ENCODE assay signal across 9 cellular contexts in genomic region chr6:132354517-132355167, GRCh38. TPM values are rescaled to one million over a fixed set of nuclear protein-coding genes. Genes with fewer than 3 reads are reported as not detected.
DNase-seq lines count a peak whose midpoint lies in the region; ATAC-seq, FAIRE-seq and TF ChIP-seq lines count a peak whose summit lies in the region.
"Had no signal": no experiment of that assay in that cellular context is flagged by ENCODE, and none has a peak within 500 bp of the region (broad histone marks: within the 10 kb centered on the region; RNA-seq: fewer than 3 reads in every experiment).

No MANE protein-coding gene starts in this region.

- H3K79me2 ChIP-seq in GM12878 (ENCODE audit: control insufficient read depth, insufficient read depth, low read length) = no peaks in the 10 kb centered on the region

- H2AFZ ChIP-seq in GM12878 (ENCODE audit: control insufficient read depth, low read depth, low read length) = peak overlapping the region; percentile 48

- H3K27me3 ChIP-seq in GM12878 (replicated peaks in 1 of 2; ENCODE audit: control insufficient read depth in 2 of 2, insufficient read depth in 2 of 2, low read length in 1 of 2) = no peaks in the 10 kb centered on the region
- H3K27me3 ChIP-seq: heart right ventricle had no signal

- RAD21 ChIA-PET in GM12878 (lab: Charles Lee; ENCODE audit: unreplicated experiment) = interaction anchor here (1.0 to 1.5 kb wide), 3 partner anchors 9 to 142 kb away, joined by 3 to 4 read pairs (median 3); no protein-coding TSS in a partner anchor

- H3K4me1 ChIP-seq in GM12878 (ENCODE audit: control insufficient read depth, insufficient read depth, low read length) = peaks cover 14% of the 10 kb centered on the region

- ATAC-seq in GM21529 (IDR thresholded peaks at IDR 0.05; ENCODE audit: unreplicated experiment) (peak; percentile 64), GM12878 (peak; percentile 35; the same call in 2 of the 3 replicates), HG03095 (IDR thresholded peaks at IDR 0.05; ENCODE audit: unreplicated experiment) (no peak)
- ATAC-seq: heart right ventricle had no signal

- H3K9me3 ChIP-seq in GM12878 (replicated peaks; ENCODE audit: control insufficient read depth, insufficient read depth, low read length) = peaks cover 14% of the 10 kb centered on the region; the same call in 2 of the 3 replicates
- H3K9me3 ChIP-seq: heart right ventricle, thoracic aorta had no signal

- H4K20me1 ChIP-seq in GM12878 (ENCODE audit: control insufficient read depth, insufficient read depth) = no peaks in the 10 kb centered on the region

- CTCF ChIA-PET in GM12878 (lab: Yijun Ruan, JAX) = interaction anchor here (0.9 to 2.1 kb wide), 4 partner anchors 9 to 727 kb away, joined by 3 to 5 read pairs (median 4); partner anchors contain the start of gene MED23

- TF ChIP-seq CTCF in GM12878 (IDR thresholded peaks at IDR 0.05 in 2 of 3, conservative IDR thresholded peaks at IDR 0.05 in 1 of 3; ENCODE audit: control insufficient read depth in 2 of 3, extremely low read depth in 1 of 3, insufficient read depth in 1 of 3, low read depth in 3 of 3, low read length in 3 of 3) = no peak

- no peak for TF ChIP-seq RAD21 in GM12878 (IDR thresholded peaks at IDR 0.05; ENCODE audit: insufficient read depth, low read depth, low read length)

- no TSS peak for BruUV-seq in GM12878 (replicated peaks; lab: Mats Ljungman, UMichigan)

- peak; percentile 7 for FAIRE-seq in GM12878 (lab: Jason Lieb, UNC)

- WGBS in GM12878 (ENCODE audit: insufficient coverage, insufficient replicate concordance, low lambda C conversion rate, missing lambda C conversion rate) = 21% methylated on average over 7 of the region's 7 CpGs

- no peak overlapping the region for H3K4me2 ChIP-seq in GM12878 (ENCODE audit: control insufficient read depth, insufficient read depth)

- no peak for TF ChIP-seq POLR2A in GM12878 (IDR thresholded peaks at IDR 0.05; ENCODE audit: low read depth, low read length)

- SMC1A ChIA-PET in GM12878 (lab: Charles Lee; ENCODE audit: uncharacterized antibody, unreplicated experiment) = interaction anchor here (1.0 to 1.9 kb wide), 3 partner anchors 9 to 19 kb away, joined by 3 to 8 read pairs (median 5); no protein-coding TSS in a partner anchor

- peak overlapping the region; percentile 44 for H3K27ac ChIP-seq in GM12878 (ENCODE audit: control insufficient read depth, insufficient read depth)
- H3K27ac ChIP-seq: heart right ventricle, thoracic aorta had no signal

- H3K36me3 ChIP-seq in GM12878 (ENCODE audit: control insufficient read depth in 2 of 2, insufficient read depth in 2 of 2, low read length in 1 of 2) = no peaks in the 10 kb centered on the region
- H3K36me3 ChIP-seq: heart right ventricle, thoracic aorta had no signal

- intact Hi-C loops in GM12878 (cut with micrococcal nuclease; ENCODE audit: unreplicated experiment) = no loop called here

- TF ChIP-seq EP300 in GM12878 (IDR thresholded peaks at IDR 0.05; ENCODE audit: borderline replicate concordance in 1 of 2, control insufficient read depth in 1 of 2, low read depth in 2 of 2, low read length in 2 of 2) = no peak

- DNase-seq in OCI-M1 (lab: John Stamatoyannopoulos, UW) (peak; percentile 82), GM12878 (ENCODE audit: low read depth, low spot score) (peak; percentile 63), GF-D8 (lab: John Stamatoyannopoulos, UW) (no peak), DMS79 treated with DMSO at 0.1 percent for 48 hours (lab: John Stamatoyannopoulos, UW) (no peak)
- DNase-seq in stimulated activated CD8-positive, alpha-beta memory T cell treated with anti-CD3 and anti-CD28 coated beads, Interleukin-4, amount 100 ng/mL, for 4 hours (ENCODE audit: low read depth in 2 of 2, low spot score in 1 of 2) = peak; percentile 18 to 22

- in situ Hi-C loops in GM12878 (cut with MboI) = no loop called here

- no peak overlapping the region for H3K9ac ChIP-seq in GM12878 (ENCODE audit: control insufficient read depth, insufficient read depth, low read length)

- no peak overlapping the region for H3K4me3 ChIP-seq in GM12878
- H3K4me3 ChIP-seq: heart right ventricle, thoracic aorta had no signal

- POLR2A ChIA-PET in GM12878 (lab: Charles Lee) = no interaction called here

TF ChIP-seq in GM12878, 131 proteins besides CTCF, POLR2A, EP300 and RAD21 (continues in another document):
- TF ChIP-seq, protein P1, sequence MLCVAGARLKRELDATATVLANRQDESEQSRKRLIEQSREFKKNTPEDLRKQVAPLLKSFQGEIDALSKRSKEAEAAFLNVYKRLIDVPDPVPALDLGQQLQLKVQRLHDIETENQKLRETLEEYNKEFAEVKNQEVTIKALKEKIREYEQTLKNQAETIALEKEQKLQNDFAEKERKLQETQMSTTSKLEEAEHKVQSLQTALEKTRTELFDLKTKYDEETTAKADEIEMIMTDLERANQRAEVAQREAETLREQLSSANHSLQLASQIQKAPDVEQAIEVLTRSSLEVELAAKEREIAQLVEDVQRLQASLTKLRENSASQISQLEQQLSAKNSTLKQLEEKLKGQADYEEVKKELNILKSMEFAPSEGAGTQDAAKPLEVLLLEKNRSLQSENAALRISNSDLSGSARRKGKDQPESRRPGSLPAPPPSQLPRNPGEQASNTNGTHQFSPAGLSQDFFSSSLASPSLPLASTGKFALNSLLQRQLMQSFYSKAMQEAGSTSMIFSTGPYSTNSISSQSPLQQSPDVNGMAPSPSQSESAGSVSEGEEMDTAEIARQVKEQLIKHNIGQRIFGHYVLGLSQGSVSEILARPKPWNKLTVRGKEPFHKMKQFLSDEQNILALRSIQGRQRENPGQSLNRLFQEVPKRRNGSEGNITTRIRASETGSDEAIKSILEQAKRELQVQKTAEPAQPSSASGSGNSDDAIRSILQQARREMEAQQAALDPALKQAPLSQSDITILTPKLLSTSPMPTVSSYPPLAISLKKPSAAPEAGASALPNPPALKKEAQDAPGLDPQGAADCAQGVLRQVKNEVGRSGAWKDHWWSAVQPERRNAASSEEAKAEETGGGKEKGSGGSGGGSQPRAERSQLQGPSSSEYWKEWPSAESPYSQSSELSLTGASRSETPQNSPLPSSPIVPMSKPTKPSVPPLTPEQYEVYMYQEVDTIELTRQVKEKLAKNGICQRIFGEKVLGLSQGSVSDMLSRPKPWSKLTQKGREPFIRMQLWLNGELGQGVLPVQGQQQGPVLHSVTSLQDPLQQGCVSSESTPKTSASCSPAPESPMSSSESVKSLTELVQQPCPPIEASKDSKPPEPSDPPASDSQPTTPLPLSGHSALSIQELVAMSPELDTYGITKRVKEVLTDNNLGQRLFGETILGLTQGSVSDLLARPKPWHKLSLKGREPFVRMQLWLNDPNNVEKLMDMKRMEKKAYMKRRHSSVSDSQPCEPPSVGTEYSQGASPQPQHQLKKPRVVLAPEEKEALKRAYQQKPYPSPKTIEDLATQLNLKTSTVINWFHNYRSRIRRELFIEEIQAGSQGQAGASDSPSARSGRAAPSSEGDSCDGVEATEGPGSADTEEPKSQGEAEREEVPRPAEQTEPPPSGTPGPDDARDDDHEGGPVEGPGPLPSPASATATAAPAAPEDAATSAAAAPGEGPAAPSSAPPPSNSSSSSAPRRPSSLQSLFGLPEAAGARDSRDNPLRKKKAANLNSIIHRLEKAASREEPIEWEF (IDR thresholded peaks at IDR 0.05; ENCODE audit: insufficient replicate concordance, low read depth, low read length) = no peak
- TF ChIP-seq, protein P2, sequence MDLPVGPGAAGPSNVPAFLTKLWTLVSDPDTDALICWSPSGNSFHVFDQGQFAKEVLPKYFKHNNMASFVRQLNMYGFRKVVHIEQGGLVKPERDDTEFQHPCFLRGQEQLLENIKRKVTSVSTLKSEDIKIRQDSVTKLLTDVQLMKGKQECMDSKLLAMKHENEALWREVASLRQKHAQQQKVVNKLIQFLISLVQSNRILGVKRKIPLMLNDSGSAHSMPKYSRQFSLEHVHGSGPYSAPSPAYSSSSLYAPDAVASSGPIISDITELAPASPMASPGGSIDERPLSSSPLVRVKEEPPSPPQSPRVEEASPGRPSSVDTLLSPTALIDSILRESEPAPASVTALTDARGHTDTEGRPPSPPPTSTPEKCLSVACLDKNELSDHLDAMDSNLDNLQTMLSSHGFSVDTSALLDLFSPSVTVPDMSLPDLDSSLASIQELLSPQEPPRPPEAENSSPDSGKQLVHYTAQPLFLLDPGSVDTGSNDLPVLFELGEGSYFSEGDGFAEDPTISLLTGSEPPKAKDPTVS (IDR thresholded peaks at IDR 0.05; ENCODE audit: low read depth, low read length) = no peak
- TF ChIP-seq BACH1 (IDR thresholded peaks at IDR 0.05; ENCODE audit: borderline replicate concordance) = peak; percentile 38; the same call in 1 of the 2 replicates
- no peak for TF ChIP-seq IKZF2 (IDR thresholded peaks at IDR 0.05)
- TF ChIP-seq CHD2 (IDR thresholded peaks at IDR 0.05; ENCODE audit: borderline replicate concordance, low read depth, low read length) = no peak

RNA-seq across cellular contexts. Expression of gene MOXD1, which starts 46.6 kb away (rescaled TPM):
- 8.6 and 10.6 TPM in 2 replicates for total RNA-seq in GM12878 (2013; cell fraction: nucleolus; rRNA removed)
- total RNA-seq in GM12878 (2014; rRNA removed) (0.56 and 0.87 TPM in 2 replicates), GM12878 (2014; rRNA removed; fragmentation: Illumina TruSeq; extraction: Trizol) (0.69 and 0.72 TPM in 2 replicates), GM12878 (2021) (0.87 and 1.3 TPM in 2 replicates)
- polyA plus RNA-seq in GM12878 (2011; ENCODE audit: low read depth) = 5.2 TPM
- polyA plus RNA-seq in GM12878 (2011; rRNA removed) (2.1 and 2.9 TPM in 2 replicates), GM12878 (2014; fragmentation: Illumina TruSeq; extraction: Trizol) (0.73 and 1.2 TPM in 2 replicates), GM12878 (2014; fragmentation: Nextera tagmentation; extraction: Ambion mirVana) (under 1 TPM; 0.03 to 0.27 TPM), GM12878 (2014; rRNA removed) (0.65 and 0.88 TPM in 2 replicates), GM12878 (2016; fragmentation: Nextera tagmentation; extraction: Ambion mirVana) (under 1 TPM; 0.34 to 0.40 TPM)
- polyA plus RNA-seq in GM12878 (2011; cell fraction: cytosol; rRNA removed) = 1.2 and 1.5 TPM in 2 replicates
- polyA plus RNA-seq in GM12878 (2011; cell fraction: nucleus; rRNA removed) = 1.1 TPM in 2 replicates
- 4.6 and 5.1 TPM in 2 replicates for polyA plus RNA-seq in GM12878 (2012)
- polyA minus RNA-seq in GM12878 (2011; rRNA and poly(A)+ RNA removed) = 0.88 and 2.2 TPM in 2 replicates
- 0.53 and 0.73 TPM in 2 replicates for polyA minus RNA-seq in GM12878 (2011; cell fraction: cytosol; rRNA and poly(A)+ RNA removed)
- 1.3 and 2.2 TPM in 2 replicates for polyA minus RNA-seq in GM12878 (2011; cell fraction: nucleus; rRNA and poly(A)+ RNA removed)

Comparison
In these comparisons a context has a peak if more than half of its experiments do, and no peak if none do; other contexts are left out.
1. DNase-seq: peak in OCI-M1 (single experiment), GM12878 (single experiment) and stimulated activated CD8-positive, alpha-beta memory T cell treated with anti-CD3 and anti-CD28 coated beads, Interleukin-4, amount 100 ng/mL, for 4 hours (2 of 2); none in GF-D8 (single experiment) and DMS79 treated with DMSO at 0.1 percent for 48 hours (single experiment).